In genomic region chr7:10939237-10939910, GRCh38 we compare ENCODE assay signal across 8 cellular contexts. TPM values are rescaled to one million over a fixed set of nuclear protein-coding genes. Genes with fewer than 3 reads are reported as not detected.
A peak's percentile ranks its signal among the peaks of the same experiment; 100 is the strongest.
DNase-seq lines count a peak whose midpoint lies in the region; ATAC-seq, FAIRE-seq and TF ChIP-seq lines count a peak whose summit lies in the region.

No MANE protein-coding gene starts in this region.

- H3K36me3 ChIP-seq in SJCRH30: peaks cover 39% of the 10 kb centered on the region

- TF ChIP-seq CTCF in fibroblast of villous mesenchyme (IDR thresholded peaks at IDR 0.05; ENCODE audit: insufficient read depth, low read depth, low read length): no peak
- TF ChIP-seq CTCF in retinal pigment epithelial cell (conservative IDR thresholded peaks at IDR 0.05; ENCODE audit: low read depth, low read length): no peak

- TF ChIP-seq POLR2A in GM12891 (IDR thresholded peaks at IDR 0.05; ENCODE audit: low read depth, low read length): no peak

- H3K27me3 ChIP-seq in SJCRH30: no peaks in the 10 kb centered on the region

- peak; percentile 11 for DNase-seq in activated CD4-positive, alpha-beta T cell treated with anti-CD3 and anti-CD28 coated beads for 48 hours
- no peak for DNase-seq in activated CD4-positive, alpha-beta T cell treated with anti-CD3 and anti-CD28 coated beads, Interleukin-2, amount 50 U/mL, for 4 hours
- DNase-seq in SJCRH30 (no peak), fibroblast of villous mesenchyme (ENCODE audit: low read depth) (no peak), retinal pigment epithelial cell (ENCODE audit: low read depth) (no peak), GM12891 (ENCODE audit: insufficient read length, low spot score) (no peak)

- ATAC-seq in HG02970 (IDR thresholded peaks at IDR 0.05; ENCODE audit: low FRiP score, unreplicated experiment) (peak; percentile 15), HG02798 (IDR thresholded peaks at IDR 0.05; ENCODE audit: poor library complexity, unreplicated experiment) (no peak)

- H3K9me3 ChIP-seq in SJCRH30 (replicated peaks): no peaks in the 10 kb centered on the region

- FAIRE-seq in GM12891 (lab: Jason Lieb, UNC): no peak

- peak overlapping the region; percentile 98 for H3K27ac ChIP-seq in SJCRH30

- H3K4me3 ChIP-seq in SJCRH30 (peak overlapping the region; percentile 75), fibroblast of villous mesenchyme (ENCODE audit: low read depth, low read length) (peak overlapping the region; percentile 81), retinal pigment epithelial cell (ENCODE audit: low read length) (peak overlapping the region; percentile 100)

- peaks cover 11% of the 10 kb centered on the region; the same call in 1 of the 2 replicates for H3K4me1 ChIP-seq in SJCRH30

TF ChIP-seq in GM12891, 5 proteins besides CTCF, POLR2A, EP300 and RAD21:
- TF ChIP-seq SPI1 (IDR thresholded peaks at IDR 0.05; ENCODE audit: low read depth, low read length) (no peak), TAF1 (IDR thresholded peaks at IDR 0.05; ENCODE audit: low read depth, low read length) (no peak), POLR2AphosphoS5 (IDR thresholded peaks at IDR 0.05; ENCODE audit: low read depth, low read length) (no peak), PAX5 (IDR thresholded peaks at IDR 0.05; ENCODE audit: insufficient read depth, low read length, severe bottlenecking) (no peak), POU2F2 (IDR thresholded peaks at IDR 0.05; ENCODE audit: low read depth, low read length) (no peak)

RNA-seq across cellular contexts. Expression of gene PHF14, which starts 34.3 kb away (rescaled TPM):
- 90.0 and 109 TPM in 2 replicates for total RNA-seq in SJCRH30 (2014; rRNA removed; shearing (Covaris generic))
- 22.5 and 29.0 TPM in 2 replicates for total RNA-seq in fibroblast of villous mesenchyme
- 11.9 TPM for polyA plus RNA-seq in GM12891 (2012; ENCODE audit: low read depth, missing spikeins)
